In the genomic region with DNA sequence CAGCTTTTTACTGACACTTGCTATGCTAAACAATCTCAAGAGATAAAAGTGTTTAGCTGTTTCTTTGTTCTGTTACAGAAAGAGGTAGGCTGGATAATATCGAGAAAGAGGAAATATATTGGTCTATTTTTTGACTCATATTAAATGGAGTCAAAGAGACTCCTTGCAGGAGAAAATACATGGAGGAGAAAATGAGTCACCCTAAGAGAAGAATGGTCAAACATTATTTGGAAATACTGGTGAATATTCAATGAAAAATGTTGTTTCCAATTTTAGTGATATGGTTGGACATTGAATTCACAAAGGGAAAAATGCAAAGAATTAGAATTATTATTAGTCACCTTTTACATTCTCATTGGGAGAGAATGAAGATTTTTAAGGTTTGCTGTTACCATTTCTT, we compare ENCODE assay signal across 24 cellular contexts. TPM values are rescaled to one million over a fixed set of nuclear protein-coding genes. Genes with fewer than 3 reads are reported as not detected.
DNase-seq lines count a peak whose midpoint lies in the region; ATAC-seq and TF ChIP-seq lines count a peak whose summit lies in the region.
"Had no signal": no experiment of that assay in that cellular context is flagged by ENCODE, and none has a peak within 500 bp of the region (broad histone marks: within the 10 kb centered on the region; RNA-seq: fewer than 3 reads in every experiment).

No MANE protein-coding gene starts in this region.

- peaks cover 0 to 46% (median 0%) of the 10 kb centered on the region in 7 donors for H3K27me3 ChIP-seq in heart right ventricle
- peaks cover 17% of the 10 kb centered on the region for H3K27me3 ChIP-seq in lower lobe of right lung (ENCODE audit: low read depth)

- peak overlapping the region; percentile 2 to 94 (median 88) for H3K27ac ChIP-seq in heart right ventricle
- H3K27ac ChIP-seq in lower lobe of right lung = no peak overlapping the region
- H3K27ac ChIP-seq: parathyroid adenoma had no signal

- H3K4me1 ChIP-seq in heart right ventricle = peaks cover 0 to 29% (median 6%) of the 10 kb centered on the region in 9 donors
- no peaks in the 10 kb centered on the region for H3K4me1 ChIP-seq in lower lobe of right lung
- H3K4me1 ChIP-seq: parathyroid adenoma had no signal

- peaks cover 0 to 55% (median 0%) of the 10 kb centered on the region in 9 donors for H3K36me3 ChIP-seq in heart right ventricle
- H3K36me3 ChIP-seq in lower lobe of right lung = peaks cover under 1% of the 10 kb centered on the region

- no peak for TF ChIP-seq CTCF in heart right ventricle (IDR thresholded peaks at IDR 0.05)
- TF ChIP-seq CTCF in choroid plexus epithelial cell (conservative IDR thresholded peaks at IDR 0.05; ENCODE audit: low read depth, low read length) = no peak
- TF ChIP-seq CTCF in lower lobe of right lung (IDR thresholded peaks at IDR 0.05) = no peak

- intact Hi-C loops in heart right ventricle (cut with DNase I) = loop anchor here in 6 of 10 donors (5.0 kb wide), 5 partner anchors 46 to 171 kb away; partner anchors contain the start of gene ABCC9 (in 5 of the 6)
- intact Hi-C loops in Right ventricle myocardium inferior (cut with DNase I) = loop anchor here (5.0 kb wide), 2 partner anchors 59 to 61 kb away; no protein-coding TSS in a partner anchor
- intact Hi-C loops in lower lobe of right lung (cut with DNase I) = no loop called here

- DNase-seq in heart right ventricle (no peak), Right ventricle myocardium inferior (ENCODE audit: missing footprints) (no peak), choroid plexus epithelial cell (ENCODE audit: low read depth) (peak; percentile 30), kidney tubule cell (ENCODE audit: low spot score) (peak; percentile 22), HK-2 (ENCODE audit: unreplicated experiment) (no peak), NCI-H446 treated with DMSO at 0.1 percent for 48 hours (lab: John Stamatoyannopoulos, UW) (no peak), lower lobe of right lung (no peak), NCI-H2029 treated with DMSO at 0.1 percent for 48 hours (lab: John Stamatoyannopoulos, UW) (no peak)
- DNase-seq: 8988T; activated CD4-positive, alpha-beta T cell treated with anti-CD3 and anti-CD28 coated beads, Interleukin-2, amount 50 U/mL, for 1 hour; activated naive CD4-positive, alpha-beta T cell treated with Interleukin-2 at 50 U/mL for 16 hours; activated T-cell treated with anti-CD3 and anti-CD28 coated beads for 4 hours; anterior cingulate cortex; CD4-positive, CD25-positive, alpha-beta regulatory T cell; DMS79 treated with DMSO at 0.1 percent for 48 hours; Karpas-422; NCI-H1048; NCI-H510A treated with DMSO at 0.1 percent for 48 hours; Right ventricle myocardium superior; stimulated activated CD4-positive, alpha-beta T cell treated with anti-CD3 and anti-CD28 coated beads, Interleukin-4, amount 100 ng/mL, for 24 hours; substantia nigra had no signal

- WGBS in heart right ventricle, 2 donors = 52 to 54% methylated on average over 1 of the region's 1 CpG

- H3K4me3 ChIP-seq in heart right ventricle (peak overlapping the region in 9 of 10 donors; percentile 5 to 75 (median 68)), choroid plexus epithelial cell (ENCODE audit: low read depth, low read length) (no peak overlapping the region), lower lobe of right lung (no peak overlapping the region)
- H3K4me3 ChIP-seq: skin epidermis had no signal

- no peaks in the 10 kb centered on the region for H3K9me3 ChIP-seq in heart right ventricle
- no peaks in the 10 kb centered on the region for H3K9me3 ChIP-seq in lower lobe of right lung

- ATAC-seq in heart right ventricle (no peak), Right ventricle myocardium inferior (no peak), lower lobe of right lung (no peak)

RNA-seq across cellular contexts. Expression of gene KCNJ8, which starts 3.2 kb away (rescaled TPM):
- total RNA-seq in heart right ventricle (100 to 1,000 TPM in 2 of 10 donors, 10 to 100 TPM in 8; 46.0 to 128 (median 54.8) TPM), Right ventricle myocardium inferior (57.0 TPM), lower lobe of right lung (12.8 TPM)
- 10 to 100 TPM; 13.8 to 87.8 TPM for polyA plus RNA-seq in heart right ventricle
- total RNA-seq: CD4-positive, CD25-positive, alpha-beta regulatory T cell; lung microvascular endothelial cell had no signal

Comparison
In these comparisons a context has a peak if more than half of its experiments do, and no peak if none do; other contexts are left out.
1. DNase-seq: peak in choroid plexus epithelial cell (single experiment) and kidney tubule cell (single experiment); none in heart right ventricle (0 of 2), Right ventricle myocardium inferior (single experiment), HK-2 (single experiment), NCI-H446 treated with DMSO at 0.1 percent for 48 hours (single experiment), lower lobe of right lung (single experiment) and NCI-H2029 treated with DMSO at 0.1 percent for 48 hours (single experiment).
2. H3K4me3 ChIP-seq: peak in heart right ventricle (9 of 10); none in choroid plexus epithelial cell (single experiment) and lower lobe of right lung (single experiment).